8 cellular contexts compared by ENCODE assay signal in genomic region chr3:128727996-128728395, GRCh38. TPM values are rescaled to one million over a fixed set of nuclear protein-coding genes. Genes with fewer than 3 reads are reported as not detected.
A peak's percentile ranks its signal among the peaks of the same experiment; 100 is the strongest.
DNase-seq lines count a peak whose midpoint lies in the region; ATAC-seq, FAIRE-seq and TF ChIP-seq lines count a peak whose summit lies in the region.

No MANE protein-coding gene starts in this region.

- TF ChIP-seq EP300 in HepG2 (IDR thresholded peaks at IDR 0.05; ENCODE audit: low read depth in 2 of 2, low read length in 2 of 2) (no peak), HepG2 (CRISPR knock-in tag; IDR thresholded peaks at IDR 0.05; ENCODE audit: borderline replicate concordance) (no peak)

- H3K27ac Mint-ChIP-seq in memory B cell = peak overlapping the region; percentile 96

- H3K4me1 ChIP-seq in HepG2 (ENCODE audit: insufficient read depth, low read length) = peaks cover 59% of the 10 kb centered on the region
- H3K4me1 ChIP-seq in right lobe of liver = peaks cover 0 to 49% (median 6%) of the 10 kb centered on the region in 4 donors
- peaks cover 51% of the 10 kb centered on the region for H3K4me1 ChIP-seq in adipocyte (ENCODE audit: control insufficient read depth, insufficient read depth, low read length)

- peak overlapping the region; percentile 90 for H3K4me2 ChIP-seq in HepG2 (ENCODE audit: low read depth, low read length)

- DNase-seq in HepG2 (ENCODE audit: low spot score) (no peak), right lobe of liver (no peak), adipocyte (ENCODE audit: low read depth) (no peak), memory B cell (ENCODE audit: low spot score in 2 of 2) (no peak), occipital lobe (lab: John Stamatoyannopoulos, UW) (no peak), NCI-H1436 treated with DMSO at 0.1 percent for 48 hours (lab: John Stamatoyannopoulos, UW) (no peak), GM19239 (ENCODE audit: insufficient read length, low spot score) (no peak)

- peaks cover 1% of the 10 kb centered on the region for H3K9me3 Mint-ChIP-seq in memory B cell

- H3K36me3 ChIP-seq in HepG2 (replicated peaks in 1 of 2; ENCODE audit: control insufficient read depth in 1 of 2, insufficient read depth in 2 of 2, low read length in 2 of 2) (peaks cover 0 to 1% of the 10 kb centered on the region in 2 experiments; a peak in 2 of 5 replicates), right lobe of liver (no peaks in the 10 kb centered on the region), adipocyte (ENCODE audit: control insufficient read depth, insufficient read depth, low read length, severe bottlenecking) (no peaks in the 10 kb centered on the region)

- POLR2A ChIA-PET in HepG2 (lab: Yijun Ruan, JAX) = interaction anchor here (1.7 kb wide), 1 partner anchor 48 kb away, joined by 13 read pairs; no protein-coding TSS in a partner anchor

- intact Hi-C loops in HepG2 (cut with micrococcal nuclease; ENCODE audit: unreplicated experiment) = loop anchor here (5.0 kb wide), 2 partner anchors 46 to 54 kb away; no protein-coding TSS in a partner anchor
- intact Hi-C loops in right lobe of liver (cut with DNase I) = no loop called here

- peak overlapping the region; percentile 96 for H3K4me3 Mint-ChIP-seq in memory B cell

- peaks cover 4% of the 10 kb centered on the region for H3K36me3 Mint-ChIP-seq in memory B cell

- H3K27me3 ChIP-seq in HepG2 (ENCODE audit: control insufficient read depth in 1 of 2, insufficient read depth in 2 of 2, low read length in 2 of 2) (no peaks in the 10 kb centered on the region; a peak in 1 of 5 replicates), right lobe of liver (no peaks in the 10 kb centered on the region), adipocyte (replicated peaks; ENCODE audit: control insufficient read depth, insufficient read depth, low read length) (no peaks in the 10 kb centered on the region)

- FAIRE-seq in HepG2 (lab: Jason Lieb, UNC) (no peak), GM19239 (lab: Jason Lieb, UNC) (no peak)

- H3K4me1 Mint-ChIP-seq in memory B cell = peaks cover 50% of the 10 kb centered on the region

- peak overlapping the region; percentile 89; the same call in 1 of the 2 replicates for H3K9ac ChIP-seq in HepG2 (ENCODE audit: insufficient read depth, low read depth, low read length)
- peak overlapping the region; percentile 97 for H3K9ac ChIP-seq in adipocyte (ENCODE audit: low read length)

- no peak for TF ChIP-seq RAD21 in HepG2 (CRISPR knock-in tag; IDR thresholded peaks at IDR 0.05)

- peaks cover 68% of the 10 kb centered on the region for H3K79me2 ChIP-seq in HepG2 (ENCODE audit: insufficient read depth, low read length)

- H2AFZ ChIP-seq in HepG2 (ENCODE audit: low read length) = no peak overlapping the region

- TF ChIP-seq POLR2A in HepG2 (IDR thresholded peaks at IDR 0.05; ENCODE audit: insufficient read depth in 1 of 2, low read depth in 2 of 2, low read length in 2 of 2) (no peak), right lobe of liver (IDR thresholded peaks at IDR 0.05) (no peak)

- peaks cover 56% of the 10 kb centered on the region for H4K20me1 ChIP-seq in HepG2 (ENCODE audit: insufficient read depth, low read length)

- in situ Hi-C loops in HepG2 (cut with HindIII; ENCODE audit: extremely low pct_ligation_motif_present, low pct_unique_long_range_greater_than_20kb) = no loop called here

- no TSS peak for BruUV-seq in HepG2 (replicated peaks; lab: Mats Ljungman, UMichigan)

- H3K27ac ChIP-seq in HepG2 (ENCODE audit: extremely low read length, insufficient read depth, low read length) = no peak overlapping the region
- no peak overlapping the region for H3K27ac ChIP-seq in right lobe of liver

- H3K4me3 ChIP-seq in HepG2 (replicated peaks in 1 of 3; ENCODE audit: insufficient read depth in 1 of 3, low read depth in 2 of 3, low read length in 3 of 3) (peak overlapping the region; percentile 83 to 93 (median 92); a peak in 5 of 6 replicates), right lobe of liver (peak overlapping the region in 1 of 3 donors; percentile 99), adipocyte (ENCODE audit: low read length) (peak overlapping the region; percentile 91)

- 59% methylated on average over 2 of the region's 2 CpGs for WGBS in HepG2 (ENCODE audit: low lambda C conversion rate)
- WGBS in right lobe of liver (ENCODE audit: insufficient coverage, low coverage, low lambda C conversion rate, missing lambda C conversion rate) = 19% methylated on average over 2 of the region's 2 CpGs

- no peaks in the 10 kb centered on the region for H3K27me3 Mint-ChIP-seq in memory B cell

- CTCF ChIA-PET in HepG2 (lab: Yijun Ruan, JAX; ENCODE audit: low intra/inter-chr PET ratio, low total read pairs) = no interaction called here

- H3K9me3 ChIP-seq in HepG2 (ENCODE audit: low read length) = no peaks in the 10 kb centered on the region
- no peaks in the 10 kb centered on the region for H3K9me3 ChIP-seq in right lobe of liver
- H3K9me3 ChIP-seq in adipocyte (ENCODE audit: control insufficient read depth, low read length) = no peaks in the 10 kb centered on the region

- TF ChIP-seq CTCF in HepG2 (CRISPR knock-in tag; IDR thresholded peaks at IDR 0.05) (no peak), right lobe of liver (IDR thresholded peaks at IDR 0.05) (no peak)

- ATAC-seq in HepG2 = no peak
- ATAC-seq in right lobe of liver = no peak
- ATAC-seq in memory B cell (ENCODE audit: low read depth) = no peak
- no peak for ATAC-seq in GM21367 (IDR thresholded peaks at IDR 0.05; ENCODE audit: unreplicated experiment)

TF ChIP-seq in HepG2, 621 proteins besides CTCF, POLR2A, EP300 and RAD21:
- no peak for TF ChIP-seq ETS1 (CRISPR knock-in tag; IDR thresholded peaks at IDR 0.05)
- TF ChIP-seq REPIN1 (CRISPR knock-in tag; IDR thresholded peaks at IDR 0.05; ENCODE audit: borderline replicate concordance, low read depth) = no peak
- no peak for TF ChIP-seq RARA (CRISPR knock-in tag; IDR thresholded peaks at IDR 0.05)
- TF ChIP-seq ZNF572 (CRISPR knock-in tag; IDR thresholded peaks at IDR 0.05) = no peak
- no peak for TF ChIP-seq ZNF251 (CRISPR knock-in tag; IDR thresholded peaks at IDR 0.05)
- TF ChIP-seq ZNF792 (CRISPR knock-in tag; IDR thresholded peaks at IDR 0.05) = no peak

RNA-seq across cellular contexts. Expression of gene RAB7A, which starts 2.0 kb away (rescaled TPM):
- 26.5 and 49.0 TPM in 2 replicates for total RNA-seq in HepG2 (2016; rRNA removed; fragmentation: Illumina TruSeq; extraction: Trizol)
- total RNA-seq in HepG2 (2016; cell fraction: cytosol; rRNA removed; fragmentation: Illumina TruSeq; extraction: Trizol; ENCODE audit: low read depth) = 38.7 and 41.1 TPM in 2 replicates
- total RNA-seq in HepG2 (2016; cell fraction: insoluble cytoplasmic fraction; rRNA removed; fragmentation: Illumina TruSeq; extraction: Trizol) = 28.3 and 46.8 TPM in 2 replicates
- total RNA-seq in HepG2 (2016; cell fraction: membrane; rRNA removed; fragmentation: Illumina TruSeq; extraction: Trizol) = 17.9 and 21.7 TPM in 2 replicates
- total RNA-seq in HepG2 (2016; cell fraction: nucleus; rRNA removed; fragmentation: Illumina TruSeq; extraction: Trizol) = 23.4 and 24.9 TPM in 2 replicates
- polyA plus RNA-seq in HepG2 (2011; rRNA removed) = 151 and 182 TPM in 2 replicates
- polyA plus RNA-seq in HepG2 (2011; cell fraction: cytosol; rRNA removed) = 150 and 192 TPM in 2 replicates
- polyA plus RNA-seq in HepG2 (2011; cell fraction: nucleus; rRNA removed) = 22.3 and 35.1 TPM in 2 replicates
- 113 and 143 TPM in 2 replicates for polyA plus RNA-seq in HepG2 (2012)
- polyA plus RNA-seq in HepG2 (2016; cell fraction: cytosol; fragmentation: Illumina TruSeq; extraction: Trizol; ENCODE audit: low read depth) = 9.2 and 10.5 TPM in 2 replicates
- 212 and 261 TPM in 2 replicates for polyA plus RNA-seq in HepG2 (2016; cell fraction: insoluble cytoplasmic fraction; fragmentation: Illumina TruSeq; extraction: Trizol; ENCODE audit: low read depth)
- 28.1 and 31.8 TPM in 2 replicates for polyA plus RNA-seq in HepG2 (2016; cell fraction: membrane; fragmentation: Illumina TruSeq; extraction: Trizol; ENCODE audit: low read depth)
- 82.8 and 96.0 TPM in 2 replicates for polyA plus RNA-seq in HepG2 (2016; cell fraction: nucleus; fragmentation: Illumina TruSeq; extraction: Trizol; ENCODE audit: insufficient read depth, low read depth)
- 149 and 160 TPM in 2 replicates for polyA minus RNA-seq in HepG2 (2011; rRNA and poly(A)+ RNA removed; ENCODE audit: low replicate concordance)
- 58.7 and 72.0 TPM in 2 replicates for polyA minus RNA-seq in HepG2 (2011; cell fraction: cytosol; rRNA and poly(A)+ RNA removed)
- polyA minus RNA-seq in HepG2 (2011; cell fraction: nucleus; rRNA and poly(A)+ RNA removed) = 34.9 and 44.1 TPM in 2 replicates
- total RNA-seq in right lobe of liver = 100 to 1,000 TPM in 4 of 6 experiments, 10 to 100 TPM in 2; 84.0 to 145 (median 119) TPM
- 26.7 TPM for total RNA-seq in occipital lobe
